Comparison of ENCODE assay signal across 8 cellular contexts in the genomic region with DNA sequence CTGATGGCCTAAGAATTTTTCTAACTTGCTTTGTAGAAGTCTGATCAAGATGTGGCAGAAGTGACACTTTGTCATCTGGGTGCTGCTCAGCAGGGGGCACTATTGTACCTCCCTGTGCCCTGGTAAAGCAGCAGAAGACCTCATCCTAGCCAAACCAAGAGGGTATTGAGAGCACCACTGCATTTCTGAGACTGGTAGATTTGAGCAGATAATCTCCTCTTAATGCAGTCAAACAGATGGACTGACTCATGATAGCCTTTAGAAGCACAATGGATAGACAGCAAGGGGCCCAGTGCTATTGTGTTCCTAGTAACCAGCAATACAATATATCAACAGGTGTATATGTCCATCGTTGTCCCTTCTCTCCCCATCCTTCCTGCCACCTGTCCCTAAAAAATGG. TPM values are rescaled to one million over a fixed set of nuclear protein-coding genes. Genes with fewer than 3 reads are reported as not detected.
DNase-seq lines count a peak whose midpoint lies in the region; ATAC-seq, FAIRE-seq and TF ChIP-seq lines count a peak whose summit lies in the region.

No MANE protein-coding gene starts in this region.

- no peak overlapping the region for H2BK20ac ChIP-seq in H1 (ENCODE audit: low read length)

- peak overlapping the region; percentile 63 for H4K91ac ChIP-seq in H1 (replicated peaks; ENCODE audit: insufficient read length, low read length)

- H3K27me3 ChIP-seq in H1 (replicated peaks in 1 of 4; ENCODE audit: control insufficient read depth in 3 of 4, extremely low read depth in 1 of 4, insufficient read depth in 3 of 4, low read length in 3 of 4) (no peaks in the 10 kb centered on the region), osteoblast (ENCODE audit: insufficient read depth, low read length) (peaks cover 9% of the 10 kb centered on the region)

- H3K27ac Mint-ChIP-seq in activated CD4-positive, alpha-beta T cell treated with anti-CD3 and anti-CD28 coated beads, Interleukin-2, amount 10 ng/mL, durations not matched to agents 7 days and 5 days = no peak overlapping the region

- H3K79me1 ChIP-seq in H1 (ENCODE audit: low read depth, low read length) = peaks cover 4% of the 10 kb centered on the region; the same call in 1 of the 2 replicates

- H3K4me3 Mint-ChIP-seq in activated CD4-positive, alpha-beta T cell treated with anti-CD3 and anti-CD28 coated beads, Interleukin-2, amount 10 ng/mL, durations not matched to agents 7 days and 5 days = no peak overlapping the region

- H3K18ac ChIP-seq in H1 (ENCODE audit: extremely low read depth, low read length) = no peak overlapping the region

- no peak overlapping the region; the same call in 1 of the 2 replicates for H2BK5ac ChIP-seq in H1 (ENCODE audit: low read depth, low read length)

- H3K4me1 ChIP-seq in H1 (replicated peaks in 1 of 4; ENCODE audit: control insufficient read depth in 3 of 4, insufficient read depth in 4 of 4, low read length in 3 of 4) (peaks cover 5 to 18% (median 14%) of the 10 kb centered on the region in 4 experiments; a peak in 5 of 7 replicates), osteoblast (ENCODE audit: insufficient read depth, low read length) (peaks cover 21% of the 10 kb centered on the region)

- peaks cover 16% of the 10 kb centered on the region for H3K27me3 Mint-ChIP-seq in activated CD4-positive, alpha-beta T cell treated with anti-CD3 and anti-CD28 coated beads, Interleukin-2, amount 10 ng/mL, durations not matched to agents 7 days and 5 days

- no peak for TF ChIP-seq POLR2A in H1 (IDR thresholded peaks at IDR 0.05; ENCODE audit: control extremely low read depth in 1 of 2, low read depth in 2 of 2, low read length in 2 of 2)

- H3K79me2 ChIP-seq in H1 (ENCODE audit: control insufficient read depth in 1 of 2, insufficient read depth in 2 of 2, low read length in 2 of 2) (peaks cover 14 to 18% of the 10 kb centered on the region in 2 experiments), osteoblast (ENCODE audit: insufficient read depth, low read length) (peaks cover 18% of the 10 kb centered on the region)

- no peaks in the 10 kb centered on the region for H3K9me3 Mint-ChIP-seq in activated CD4-positive, alpha-beta T cell treated with anti-CD3 and anti-CD28 coated beads, Interleukin-2, amount 10 ng/mL, durations not matched to agents 7 days and 5 days

- H4K8ac ChIP-seq in H1 (ENCODE audit: extremely low read depth, insufficient read depth, low read length) = no peak overlapping the region

- no peak overlapping the region for H2BK12ac ChIP-seq in H1 (ENCODE audit: low read depth, low read length)

- peaks cover 15% of the 10 kb centered on the region for H3K36me3 Mint-ChIP-seq in activated CD4-positive, alpha-beta T cell treated with anti-CD3 and anti-CD28 coated beads, Interleukin-2, amount 10 ng/mL, durations not matched to agents 7 days and 5 days (ENCODE audit: low read depth)

- H3K4me2 ChIP-seq in H1 (ENCODE audit: insufficient read depth in 1 of 2, low read depth in 2 of 2, low read length in 2 of 2) = peak overlapping the region; percentile 44 to 62
- no peak overlapping the region for H3K4me2 ChIP-seq in osteoblast (ENCODE audit: insufficient read depth, low read length)

- H4K5ac ChIP-seq in H1 (ENCODE audit: insufficient read length, low read depth, low read length) = peak overlapping the region; percentile 5

- POLR2A ChIA-PET in activated CD4-positive, alpha-beta T cell treated with anti-CD3 and anti-CD28 coated beads, Interleukin-2, amount 10 ng/mL, durations not matched to agents 7 days and 5 days (lab: Charles Lee) = no interaction called here
- POLR2A ChIA-PET in H1 (lab: Charles Lee; ENCODE audit: partially characterized antibody) = interaction anchor here (1.1 to 11.3 kb wide), 4 partner anchors 13 to 86 kb away, joined by 3 to 107 read pairs (median 7); partner anchors contain the start of genes HAX1 and UBAP2L

- ATAC-seq in HG03571 (IDR thresholded peaks at IDR 0.05; ENCODE audit: unreplicated experiment) = no peak
- ATAC-seq in GM18520 (IDR thresholded peaks at IDR 0.05; ENCODE audit: unreplicated experiment) = no peak

- TF ChIP-seq EP300 in H1 (IDR thresholded peaks at IDR 0.05; ENCODE audit: borderline replicate concordance in 1 of 2, low read depth in 2 of 2, low read length in 2 of 2) = no peak

- H3K27ac ChIP-seq in H1 (ENCODE audit: low read depth, low read length) (peak overlapping the region; percentile 75; the same call in 1 of the 2 replicates), osteoblast (ENCODE audit: low read depth, low read length) (no peak overlapping the region)

- TF ChIP-seq CTCF in H1 (IDR thresholded peaks at IDR 0.05; ENCODE audit: control extremely low read depth in 1 of 3, insufficient read depth in 1 of 3, low read depth in 1 of 3, low read length in 3 of 3) = peak; percentile 62 to 79 (median 70)
- TF ChIP-seq CTCF in osteoblast (IDR thresholded peaks at IDR 0.05; ENCODE audit: extremely low read depth, low read depth, low read length) = peak; percentile 59

- no peak overlapping the region for H3K56ac ChIP-seq in H1 (replicated peaks; ENCODE audit: insufficient read length, low read depth, low read length)

- H3K9ac ChIP-seq in H1 (replicated peaks in 1 of 4; ENCODE audit: extremely low read depth in 1 of 4, low read depth in 3 of 4, low read length in 3 of 4) = peak overlapping the region in 1 of 4 experiments; percentile 14; a peak in 1 of 7 replicates

- H3K36me3 ChIP-seq in H1 (ENCODE audit: control insufficient read depth in 2 of 4, insufficient read depth in 4 of 4, low read length in 3 of 4) (no peaks in the 10 kb centered on the region), osteoblast (ENCODE audit: insufficient read depth, low read length) (no peaks in the 10 kb centered on the region)

- no peak overlapping the region for H3K14ac ChIP-seq in H1 (ENCODE audit: insufficient read length)

- H3K4me3 ChIP-seq in H1 (ENCODE audit: extremely low read depth in 1 of 4, insufficient read depth in 2 of 4, low read depth in 3 of 4, low read length in 4 of 4) (peak overlapping the region in 1 of 4 experiments; percentile 49; a peak in 2 of 8 replicates), osteoblast (ENCODE audit: insufficient read depth, low read length) (no peak overlapping the region)

- CTCF ChIA-PET in activated CD4-positive, alpha-beta T cell treated with anti-CD3 and anti-CD28 coated beads, Interleukin-2, amount 10 ng/mL, durations not matched to agents 7 days and 5 days (lab: Charles Lee) = interaction anchor here (0.6 to 1.3 kb wide), 3 partner anchors 9 to 167 kb away, joined by 3 to 5 read pairs (median 4); no protein-coding TSS in a partner anchor
- CTCF ChIA-PET in H1 (lab: Charles Lee; ENCODE audit: partially characterized antibody) = interaction anchor here (1.0 to 1.4 kb wide), 3 partner anchors 9 to 140 kb away, joined by 3 to 4 read pairs (median 3); no protein-coding TSS in a partner anchor

- in situ Hi-C loops in ACHN (cut with HindIII; ENCODE audit: low pct_ligation_motif_present, low pct_unique_long_range_greater_than_20kb, low sequenced_read_pairs) = no loop called here

- H3K4me1 Mint-ChIP-seq in activated CD4-positive, alpha-beta T cell treated with anti-CD3 and anti-CD28 coated beads, Interleukin-2, amount 10 ng/mL, durations not matched to agents 7 days and 5 days = peaks cover 19% of the 10 kb centered on the region

- H2AK5ac ChIP-seq in H1 (ENCODE audit: low read depth, low read length) = no peak overlapping the region

- peak overlapping the region; percentile 52 for H2BK120ac ChIP-seq in H1 (replicated peaks; ENCODE audit: low read depth, low read length)

- 73% methylated on average over 1 of the region's 1 CpG; no CpG with 5 or more reads in 1 of the 2 experiments for WGBS in H1 (ENCODE audit: extremely low coverage in 1 of 2, insufficient coverage in 1 of 2, insufficient read length in 1 of 2, insufficient replicate concordance in 2 of 2, low coverage in 1 of 2, low lambda C conversion rate in 2 of 2, missing lambda C conversion rate in 1 of 2), 2 experiments

- TF ChIP-seq RAD21 in H1 (IDR thresholded peaks at IDR 0.05 in 1 of 2, conservative IDR thresholded peaks at IDR 0.05 in 1 of 2; ENCODE audit: low read depth in 2 of 2, low read length in 2 of 2) = peak; percentile 84

- peak; percentile 56 for DNase-seq in ACHN
- DNase-seq in GM19240 (ENCODE audit: insufficient read length, low spot score) = peak; percentile 29
- peak; percentile 85 for DNase-seq in NCI-H510A treated with DMSO at 0.1 percent for 48 hours (lab: John Stamatoyannopoulos, UW)
- peak; percentile 75 for DNase-seq in activated CD4-positive, alpha-beta T cell treated with anti-CD3 and anti-CD28 coated beads, Interleukin-2, amount 10 ng/mL, durations not matched to agents 7 days and 5 days
- peak; percentile 54 to 73 for DNase-seq in H1 (ENCODE audit: low read depth in 1 of 2, low spot score in 2 of 2)
- peak; percentile 53 for DNase-seq in osteoblast (ENCODE audit: insufficient read length, low spot score, missing footprints)

- no peak overlapping the region for H2BK15ac ChIP-seq in H1 (ENCODE audit: low read length)

- peaks cover 7% of the 10 kb centered on the region; the same call in 1 of the 2 replicates for H3K23me2 ChIP-seq in H1 (ENCODE audit: low read depth, low read length)

- no peaks in the 10 kb centered on the region for H3K9me3 ChIP-seq in H1 (ENCODE audit: insufficient read depth in 2 of 2, low read depth in 1 of 2, low read length in 1 of 2)
- no peaks in the 10 kb centered on the region for H3K9me3 ChIP-seq in osteoblast (ENCODE audit: low read depth, low read length)

- H2AFZ ChIP-seq in H1 (ENCODE audit: low read length) (no peak overlapping the region), osteoblast (ENCODE audit: low read length) (no peak overlapping the region)

- FAIRE-seq in H1 (lab: Jason Lieb, UNC) = no peak

- peak overlapping the region; percentile 61 for H3K4ac ChIP-seq in H1 (replicated peaks; ENCODE audit: insufficient read length, low read depth, low read length)

- H4K20me1 ChIP-seq in H1 (replicated peaks in 1 of 2; ENCODE audit: control insufficient read depth in 1 of 2, insufficient read depth in 2 of 2, low read length in 2 of 2) (peaks cover 2 to 7% of the 10 kb centered on the region in 2 experiments), osteoblast (ENCODE audit: insufficient read depth, low read length) (peaks cover 15% of the 10 kb centered on the region)

- no peak overlapping the region for H3K23ac ChIP-seq in H1 (ENCODE audit: insufficient read length)

RNA-seq across cellular contexts. Expression of gene TPM3, which starts 5.7 kb away (rescaled TPM):
- total RNA-seq in activated CD4-positive, alpha-beta T cell treated with anti-CD3 and anti-CD28 coated beads, Interleukin-2, amount 10 ng/mL, durations not matched to agents 7 days and 5 days = 100 to 1,000 TPM; 781 to 902 TPM
- 572 and 586 TPM in 2 replicates for total RNA-seq in H1 (2021; fragmentation: NEBNext Ultra II Directional; extraction: Animal tissue kit (Norgen Biotek cat#: 25700))
- polyA plus RNA-seq in H1 (2011; rRNA removed) = 213 and 278 TPM in 2 replicates
- 447 TPM for polyA plus RNA-seq in H1 (2011; cell fraction: cytosol; rRNA removed)
- polyA plus RNA-seq in H1 (2011; cell fraction: nucleus; rRNA removed) = 140 TPM
- 519 to 696 TPM (median 559 TPM) in 4 replicates for polyA plus RNA-seq in H1 (2012, experiment 1 of 2)
- 254 TPM for polyA plus RNA-seq in H1 (2012, experiment 2 of 2)
- 394 TPM for polyA plus RNA-seq in H1 (2013, experiment 1 of 2)
- polyA plus RNA-seq in H1 (2013, experiment 2 of 2) = 404 TPM
- 132 and 139 TPM in 2 replicates for polyA minus RNA-seq in H1 (2011; rRNA and poly(A)+ RNA removed)
- polyA minus RNA-seq in H1 (2011; cell fraction: cytosol; rRNA and poly(A)+ RNA removed) = 150 TPM
- 75.5 TPM for polyA minus RNA-seq in H1 (2011; cell fraction: nucleus; rRNA and poly(A)+ RNA removed)
- 299 and 306 TPM in 2 replicates for total RNA-seq in osteoblast

RNA-seq across cellular contexts. Expression of gene CFAP141, which starts 20.0 kb away (rescaled TPM):
- total RNA-seq in activated CD4-positive, alpha-beta T cell treated with anti-CD3 and anti-CD28 coated beads, Interleukin-2, amount 10 ng/mL, durations not matched to agents 7 days and 5 days = under 1 TPM in 1 of 2 experiments, not detected in 1; 0.65 TPM
- total RNA-seq in H1 (2021; fragmentation: NEBNext Ultra II Directional; extraction: Animal tissue kit (Norgen Biotek cat#: 25700)) = not detected in 2 replicates
- not detected in 2 replicates for polyA plus RNA-seq in H1 (2011; rRNA removed)
- not detected for polyA plus RNA-seq in H1 (2011; cell fraction: cytosol; rRNA removed)
- not detected for polyA plus RNA-seq in H1 (2011; cell fraction: nucleus; rRNA removed)
- polyA plus RNA-seq in H1 (2012, experiment 1 of 2) = not detected in 4 replicates
- polyA plus RNA-seq in H1 (2012, experiment 2 of 2) = not detected
- polyA plus RNA-seq in H1 (2013, experiment 1 of 2) = not detected
- polyA plus RNA-seq in H1 (2013, experiment 2 of 2) = not detected
- polyA minus RNA-seq in H1 (2011; rRNA and poly(A)+ RNA removed) = not detected in 2 replicates
- polyA minus RNA-seq in H1 (2011; cell fraction: cytosol; rRNA and poly(A)+ RNA removed) = not detected
- not detected for polyA minus RNA-seq in H1 (2011; cell fraction: nucleus; rRNA and poly(A)+ RNA removed)
- not detected in 2 replicates for total RNA-seq in osteoblast

RNA-seq across cellular contexts. Expression of gene NUP210L, which starts 31.3 kb away (rescaled TPM):
- total RNA-seq in activated CD4-positive, alpha-beta T cell treated with anti-CD3 and anti-CD28 coated beads, Interleukin-2, amount 10 ng/mL, durations not matched to agents 7 days and 5 days = under 1 TPM; 0.04 to 0.12 TPM
- not detected in 2 replicates for total RNA-seq in H1 (2021; fragmentation: NEBNext Ultra II Directional; extraction: Animal tissue kit (Norgen Biotek cat#: 25700))
- not detected in 2 replicates for polyA plus RNA-seq in H1 (2011; rRNA removed)
- polyA plus RNA-seq in H1 (2011; cell fraction: cytosol; rRNA removed) = not detected
- 0.04 TPM for polyA plus RNA-seq in H1 (2011; cell fraction: nucleus; rRNA removed)
- polyA plus RNA-seq in H1 (2012, experiment 1 of 2) = 0.03 TPM in 1 of 4 replicates, not detected in the others
- not detected for polyA plus RNA-seq in H1 (2012, experiment 2 of 2)
- polyA plus RNA-seq in H1 (2013, experiment 1 of 2) = not detected
- polyA plus RNA-seq in H1 (2013, experiment 2 of 2) = under 0.01 TPM
- polyA minus RNA-seq in H1 (2011; rRNA and poly(A)+ RNA removed) = 0.24 TPM in 1 of 2 replicates, not detected in the other
- polyA minus RNA-seq in H1 (2011; cell fraction: cytosol; rRNA and poly(A)+ RNA removed) = not detected
- polyA minus RNA-seq in H1 (2011; cell fraction: nucleus; rRNA and poly(A)+ RNA removed) = not detected
- under 0.01 TPM in 2 replicates for total RNA-seq in osteoblast

RNA-seq across cellular contexts. Expression of gene UBAP2L, which starts 34.6 kb away (rescaled TPM):
- 100 to 1,000 TPM; 186 to 211 TPM for total RNA-seq in activated CD4-positive, alpha-beta T cell treated with anti-CD3 and anti-CD28 coated beads, Interleukin-2, amount 10 ng/mL, durations not matched to agents 7 days and 5 days
- 253 and 254 TPM in 2 replicates for total RNA-seq in H1 (2021; fragmentation: NEBNext Ultra II Directional; extraction: Animal tissue kit (Norgen Biotek cat#: 25700))
- polyA plus RNA-seq in H1 (2011; rRNA removed) = 303 and 349 TPM in 2 replicates
- polyA plus RNA-seq in H1 (2011; cell fraction: cytosol; rRNA removed) = 153 TPM
- polyA plus RNA-seq in H1 (2011; cell fraction: nucleus; rRNA removed) = 398 TPM
- polyA plus RNA-seq in H1 (2012, experiment 1 of 2) = 177 to 223 TPM (median 204 TPM) in 4 replicates
- 86.7 TPM for polyA plus RNA-seq in H1 (2012, experiment 2 of 2)
- polyA plus RNA-seq in H1 (2013, experiment 1 of 2) = 193 TPM
- 182 TPM for polyA plus RNA-seq in H1 (2013, experiment 2 of 2)
- polyA minus RNA-seq in H1 (2011; rRNA and poly(A)+ RNA removed) = 375 and 378 TPM in 2 replicates
- 74.2 TPM for polyA minus RNA-seq in H1 (2011; cell fraction: cytosol; rRNA and poly(A)+ RNA removed)
- 289 TPM for polyA minus RNA-seq in H1 (2011; cell fraction: nucleus; rRNA and poly(A)+ RNA removed)
- total RNA-seq in osteoblast = 88.3 and 98.1 TPM in 2 replicates

Comparison
In these comparisons a context has a peak if more than half of its experiments do, and no peak if none do; other contexts are left out.
1. DNase-seq: peak in every context shown above with its lines; median percentile 85 in NCI-H510A treated with DMSO at 0.1 percent for 48 hours; 75 in activated CD4-positive, alpha-beta T cell treated with anti-CD3 and anti-CD28 coated beads, Interleukin-2, amount 10 ng/mL, durations not matched to agents 7 days and 5 days; 64 in H1; 56 in ACHN; 53 in osteoblast; 29 in GM19240.